ENCODE assay signal across 8 cellular contexts in genomic region chr12:9669534-9669933, GRCh38. TPM values are rescaled to one million over a fixed set of nuclear protein-coding genes. Genes with fewer than 3 reads are reported as not detected.
DNase-seq lines count a peak whose midpoint lies in the region; ATAC-seq and TF ChIP-seq lines count a peak whose summit lies in the region.

CLEC2D (plus strand) TSS chr12:9669713; CDS start chr12:9669735, 22 bp downstream.

- peaks cover 6% of the 10 kb centered on the region for H3K9me3 Mint-ChIP-seq in nephron progenitor cell

- H3K27ac Mint-ChIP-seq in nephron progenitor cell, result no peak within 1 kb of the TSS

- TF ChIP-seq CTCF in nephron progenitor cell (IDR thresholded peaks at IDR 0.05), result no peak

- H3K4me3 Mint-ChIP-seq in nephron progenitor cell, result no peak within 1 kb of the TSS

- DNase-seq in CD1c-positive myeloid dendritic cell (ENCODE audit: extremely low spot score), result peak; percentile 44
- DNase-seq in astrocyte of the hippocampus (ENCODE audit: low read depth, low spot score), result peak; percentile 2
- no peak for DNase-seq in nephron progenitor cell
- DNase-seq in left lobe of liver (ENCODE audit: low spot score), result no peak
- no peak for DNase-seq in AG08395 (ENCODE audit: low spot score)
- DNase-seq in GF-D8 (lab: John Stamatoyannopoulos, UW), result no peak

- H3K27me3 Mint-ChIP-seq in nephron progenitor cell (ENCODE audit: low read depth, poor library complexity), result no peaks in the 10 kb centered on the region

- peaks cover 7% of the 10 kb centered on the region for H3K4me1 Mint-ChIP-seq in nephron progenitor cell

- ATAC-seq in GM19397 (IDR thresholded peaks at IDR 0.05; ENCODE audit: unreplicated experiment), result peak; percentile 27
- ATAC-seq in HG03520 (IDR thresholded peaks at IDR 0.05; ENCODE audit: unreplicated experiment), result peak; percentile 50
- no peak for ATAC-seq in left lobe of liver

- H3K36me3 Mint-ChIP-seq in nephron progenitor cell (ENCODE audit: low read depth), result peaks cover 68% of the 10 kb centered on the region

RNA-seq across cellular contexts. Expression of gene CLEC2D, which starts in this region (rescaled TPM):
- 1.6 TPM for total RNA-seq in left lobe of liver

Comparison
In these comparisons a context has a peak if more than half of its experiments do, and no peak if none do; other contexts are left out.
1. DNase-seq: peak in CD1c-positive myeloid dendritic cell (single experiment) and astrocyte of the hippocampus (single experiment); none in nephron progenitor cell (single experiment), left lobe of liver (single experiment), AG08395 (single experiment) and GF-D8 (single experiment).